ENCODE assay signal across 11 cellular contexts in the genomic region with DNA sequence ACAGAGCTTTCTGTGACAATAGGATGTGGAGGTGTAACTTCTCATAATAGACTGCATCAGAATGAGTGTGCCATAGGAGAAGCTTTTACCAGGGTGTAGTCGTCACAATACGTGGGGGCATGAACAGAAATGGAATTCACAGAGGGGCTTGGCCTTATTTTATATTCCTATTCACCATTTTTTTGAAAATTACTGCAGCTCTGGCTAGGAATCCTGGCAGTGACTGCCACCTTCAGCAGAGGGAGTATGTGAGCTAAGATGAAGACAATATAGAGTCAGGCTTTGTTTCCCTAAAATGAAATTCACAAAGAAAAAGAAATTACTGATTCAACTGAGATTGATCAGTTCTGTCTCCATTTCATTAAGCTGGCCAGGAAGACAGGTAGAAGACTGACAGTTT. TPM values are rescaled to one million over a fixed set of nuclear protein-coding genes. Genes with fewer than 3 reads are reported as not detected.
DNase-seq lines count a peak whose midpoint lies in the region; ATAC-seq, FAIRE-seq and TF ChIP-seq lines count a peak whose summit lies in the region.
"Had no signal": no experiment of that assay in that cellular context is flagged by ENCODE, and none has a peak within 500 bp of the region (broad histone marks: within the 10 kb centered on the region; RNA-seq: fewer than 3 reads in every experiment).

No MANE protein-coding gene starts in this region.

- CTCF ChIA-PET in CD4-positive, alpha-beta memory T cell (lab: Charles Lee; ENCODE audit: partially characterized antibody) = interaction anchor here (0.9 to 2.7 kb wide), 2 partner anchors 14 to 243 kb away, joined by 3 to 10 read pairs; a partner anchor contains a TSS

- no peaks in the 10 kb centered on the region for H3K27me3 Mint-ChIP-seq in CD4-positive, alpha-beta memory T cell

- POLR2A ChIA-PET in CD4-positive, alpha-beta memory T cell (lab: Charles Lee; ENCODE audit: partially characterized antibody) = interaction anchor here (0.6 to 0.9 kb wide), 2 partner anchors 14 to 370 kb away, joined by 3 read pairs; a partner anchor contains a TSS

- H3K9me3 ChIP-seq in lower lobe of right lung = no peaks in the 10 kb centered on the region
- H3K9me3 ChIP-seq in CD4-positive, alpha-beta memory T cell (ENCODE audit: control insufficient read depth in 1 of 2, low read length in 2 of 2) = no peaks in the 10 kb centered on the region

- no peaks in the 10 kb centered on the region for H3K27me3 ChIP-seq in lower lobe of right lung (ENCODE audit: low read depth)
- H3K27me3 ChIP-seq in CD4-positive, alpha-beta memory T cell (ENCODE audit: insufficient read depth, low read length) = no peaks in the 10 kb centered on the region

- no peak overlapping the region for H3K4me3 Mint-ChIP-seq in CD4-positive, alpha-beta memory T cell

- no peak overlapping the region for H3K27ac ChIP-seq in lower lobe of right lung
- H3K27ac ChIP-seq in CD4-positive, alpha-beta memory T cell (ENCODE audit: low read depth, low read length) = no peak overlapping the region

- H3K4me3 ChIP-seq in foreskin fibroblast (ENCODE audit: low read depth in 1 of 2, low read length in 2 of 2) (no peak overlapping the region), lower lobe of right lung (no peak overlapping the region)
- H3K4me3 ChIP-seq in CD4-positive, alpha-beta memory T cell (ENCODE audit: low read length in 2 of 2) = no peak overlapping the region

- H3K9me3 Mint-ChIP-seq in CD4-positive, alpha-beta memory T cell = no peaks in the 10 kb centered on the region

- peak; percentile 40 for FAIRE-seq in GM12891 (lab: Jason Lieb, UNC)

- peaks cover 31% of the 10 kb centered on the region for H3K36me3 ChIP-seq in lower lobe of right lung
- no peaks in the 10 kb centered on the region for H3K36me3 ChIP-seq in CD4-positive, alpha-beta memory T cell (ENCODE audit: insufficient read depth, low read length)

- H3K4me1 Mint-ChIP-seq in CD4-positive, alpha-beta memory T cell = peaks cover 0 to 1% (median 0%) of the 10 kb centered on the region in 4 donors

- peak; percentile 15 for DNase-seq in AG08395 (ENCODE audit: low spot score)
- DNase-seq in GM12891 (ENCODE audit: insufficient read length, low spot score) = no peak
- peak; percentile 56 for DNase-seq in SK-MEL-5 (ENCODE audit: low read depth, low spot score)
- DNase-seq in foreskin fibroblast = peak; percentile 13 to 62
- DNase-seq in lower lobe of right lung = no peak
- DNase-seq in CD4-positive, alpha-beta memory T cell = no peak
- no peak for DNase-seq in NCI-H524 (lab: John Stamatoyannopoulos, UW)
- DNase-seq: NCI-H1105 had no signal

- no peak overlapping the region for H3K27ac Mint-ChIP-seq in CD4-positive, alpha-beta memory T cell

- H3K36me3 Mint-ChIP-seq in CD4-positive, alpha-beta memory T cell = peaks cover 0 to 4% of the 10 kb centered on the region in 2 donors

- in situ Hi-C loops in SK-MEL-5 (cut with HindIII; ENCODE audit: low pct_unique_long_range_greater_than_20kb, low sequenced_read_pairs) = no loop called here

- no peaks in the 10 kb centered on the region for H3K4me1 ChIP-seq in lower lobe of right lung
- no peaks in the 10 kb centered on the region for H3K4me1 ChIP-seq in CD4-positive, alpha-beta memory T cell (ENCODE audit: insufficient read depth, low read length)

- ATAC-seq in lower lobe of right lung (no peak), GM19328 (IDR thresholded peaks at IDR 0.05; ENCODE audit: unreplicated experiment) (no peak)

- no peak for TF ChIP-seq POLR2A in GM12891 (IDR thresholded peaks at IDR 0.05; ENCODE audit: low read depth, low read length)

- intact Hi-C loops in lower lobe of right lung (cut with DNase I) = no loop called here
- intact Hi-C loops in CD4-positive, alpha-beta memory T cell (cut with micrococcal nuclease) = no loop called here

- TF ChIP-seq CTCF in foreskin fibroblast (IDR thresholded peaks at IDR 0.05; ENCODE audit: low read depth, low read length) (peak; percentile 76), lower lobe of right lung (IDR thresholded peaks at IDR 0.05) (no peak)

TF ChIP-seq in GM12891, 5 proteins besides CTCF, POLR2A, EP300 and RAD21:
- no peak for TF ChIP-seq PAX5 (IDR thresholded peaks at IDR 0.05; ENCODE audit: insufficient read depth, low read length, severe bottlenecking)

RNA-seq across cellular contexts. Expression of a gene that starts 13.9 kb away (rescaled TPM):
- 436 TPM for polyA plus RNA-seq in GM12891 (2012; ENCODE audit: low read depth, missing spikeins)
- 164 and 236 TPM in 2 replicates for total RNA-seq in SK-MEL-5 (2014; rRNA removed; shearing (Covaris generic))
- 351 and 557 TPM in 2 replicates for polyA plus RNA-seq in SK-MEL-5 (2015; cell fraction: cytosol; rRNA removed)
- polyA plus RNA-seq in SK-MEL-5 (2015; cell fraction: nucleus; rRNA removed) = 59.6 and 70.4 TPM in 2 replicates
- 134 TPM for total RNA-seq in lower lobe of right lung
- 100 to 1,000 TPM; 118 to 126 TPM for total RNA-seq in CD4-positive, alpha-beta memory T cell
- 100 to 1,000 TPM; 301 to 353 TPM for polyA plus RNA-seq in CD4-positive, alpha-beta memory T cell

RNA-seq across cellular contexts. Expression of a gene that starts 20.8 kb away (rescaled TPM):
- not detected for polyA plus RNA-seq in GM12891 (2012; ENCODE audit: low read depth, missing spikeins)
- total RNA-seq in SK-MEL-5 (2014; rRNA removed; shearing (Covaris generic)) = not detected in 2 replicates
- polyA plus RNA-seq in SK-MEL-5 (2015; cell fraction: cytosol; rRNA removed) = 0.14 and 0.29 TPM in 2 replicates
- 5.1 and 17.0 TPM in 2 replicates for polyA plus RNA-seq in SK-MEL-5 (2015; cell fraction: nucleus; rRNA removed)
- total RNA-seq in lower lobe of right lung = 12.1 TPM
- total RNA-seq in CD4-positive, alpha-beta memory T cell = not detected
- not detected for polyA plus RNA-seq in CD4-positive, alpha-beta memory T cell
- total RNA-seq: H4 had no signal

RNA-seq across cellular contexts. Expression of a gene that starts 21.7 kb away (rescaled TPM):
- 0.74 TPM for polyA plus RNA-seq in GM12891 (2012; ENCODE audit: low read depth, missing spikeins)
- 0.61 and 2.2 TPM in 2 replicates for total RNA-seq in SK-MEL-5 (2014; rRNA removed; shearing (Covaris generic))
- 3.1 and 4.6 TPM in 2 replicates for polyA plus RNA-seq in SK-MEL-5 (2015; cell fraction: cytosol; rRNA removed)
- 7.5 and 11.9 TPM in 2 replicates for polyA plus RNA-seq in SK-MEL-5 (2015; cell fraction: nucleus; rRNA removed)
- 5.9 TPM for total RNA-seq in lower lobe of right lung
- 1 to 10 TPM; 8.9 to 10.0 TPM for total RNA-seq in CD4-positive, alpha-beta memory T cell
- 1 to 10 TPM; 2.2 to 2.8 TPM for polyA plus RNA-seq in CD4-positive, alpha-beta memory T cell

RNA-seq across cellular contexts. Expression of a gene that starts 54.2 kb away (rescaled TPM):
- not detected for polyA plus RNA-seq in GM12891 (2012; ENCODE audit: low read depth, missing spikeins)
- not detected in 2 replicates for total RNA-seq in SK-MEL-5 (2014; rRNA removed; shearing (Covaris generic))
- polyA plus RNA-seq in SK-MEL-5 (2015; cell fraction: cytosol; rRNA removed) = 0.13 TPM in 1 of 2 replicates, not detected in the other
- polyA plus RNA-seq in SK-MEL-5 (2015; cell fraction: nucleus; rRNA removed) = not detected in 2 replicates
- total RNA-seq in lower lobe of right lung = 947 TPM
- not detected for total RNA-seq in CD4-positive, alpha-beta memory T cell
- not detected for polyA plus RNA-seq in CD4-positive, alpha-beta memory T cell
- total RNA-seq: H4, renal cortical epithelial cell had no signal

Comparison
In these comparisons a context has a peak if more than half of its experiments do, and no peak if none do; other contexts are left out.
1. DNase-seq: peak in AG08395 (single experiment), SK-MEL-5 (single experiment) and foreskin fibroblast (2 of 2); none in GM12891 (single experiment), lower lobe of right lung (single experiment), CD4-positive, alpha-beta memory T cell (0 of 5) and NCI-H524 (0 of 2).
2. RNA of a gene that starts 20.8 kb away (total RNA-seq): 12.1 TPM in lower lobe of right lung (single experiment); not detected in CD4-positive, alpha-beta memory T cell and not detected in SK-MEL-5; every median in the first group is over 10 times any median in the second.